Comparison of ENCODE assay signal across 2 cellular contexts in genomic region chr11:57434640-57435546, GRCh38.
TF ChIP-seq lines count a peak whose summit lies in the region.

No MANE protein-coding gene starts in this region.

TF ChIP-seq in K562, 482 proteins besides CTCF, POLR2A, EP300 and RAD21 (continued from another document):
- TF ChIP-seq HMBOX1 (IDR thresholded peaks at IDR 0.05) (peak; percentile 51; the same call in 1 of the 2 replicates), SMARCE1 (IDR thresholded peaks at IDR 0.05) (peak; percentile 35; the same call in 1 of the 2 replicates), TEAD4 (IDR thresholded peaks at IDR 0.05; ENCODE audit: low read length) (peak; percentile 45; the same call in 1 of the 2 replicates), TEAD4 (CRISPR knock-in tag; IDR thresholded peaks at IDR 0.05; ENCODE audit: borderline replicate concordance) (no peak), C11orf30 (IDR thresholded peaks at IDR 0.05; ENCODE audit: low read depth) (peak; percentile 36; the same call in 1 of the 2 replicates), RBBP5 (IDR thresholded peaks at IDR 0.05; ENCODE audit: borderline replicate concordance, insufficient read depth, low read length, poor library complexity, severe bottlenecking) (no peak), FOSL1 (tag; conservative IDR thresholded peaks at IDR 0.05) (peak; percentile 40; the same call in 1 of the 2 replicates), ZNF316 (IDR thresholded peaks at IDR 0.05) (peak; percentile 29; the same call in 1 of the 2 replicates)
TF ChIP-seq in K562: peak in this region for 18.

TF ChIP-seq in HepG2, 621 proteins besides CTCF, POLR2A, EP300 and RAD21 (continued from another document and continues in another):
- TF ChIP-seq CEBPB (IDR thresholded peaks at IDR 0.05; ENCODE audit: borderline replicate concordance, low read depth, low read length) (peak; percentile 100), SAP130 (CRISPR knock-in tag; IDR thresholded peaks at IDR 0.05; ENCODE audit: low read depth) (peak; percentile 83), HMGXB3 (CRISPR knock-in tag; IDR thresholded peaks at IDR 0.05; ENCODE audit: borderline replicate concordance) (0 out of 2 replicates have a peak, but pooled peaks have one; percentile 39), KDM1A (CRISPR knock-in tag; IDR thresholded peaks at IDR 0.05) (peak; percentile 69; the same call in 1 of the 2 replicates), TEAD3 (CRISPR knock-in tag; optimal IDR thresholded peaks at IDR 0.05; ENCODE audit: borderline replicate concordance) (peak; percentile 87), ZSCAN29 (CRISPR knock-in tag; conservative IDR thresholded peaks at IDR 0.05) (0 out of 2 replicates have a peak, but pooled peaks have one; percentile 46), GATAD1 (CRISPR knock-in tag; IDR thresholded peaks at IDR 0.05) (0 out of 2 replicates have a peak, but pooled peaks have one; percentile 25), MIER2 (CRISPR knock-in tag; IDR thresholded peaks at IDR 0.05) (peak; percentile 85), DPF2 (CRISPR knock-in tag; IDR thresholded peaks at IDR 0.05; ENCODE audit: borderline replicate concordance, low read depth) (peak; percentile 76), PCBP1 (IDR thresholded peaks at IDR 0.05; ENCODE audit: borderline replicate concordance, low read depth, low read length) (no peak), KDM2A (CRISPR knock-in tag; IDR thresholded peaks at IDR 0.05; ENCODE audit: borderline replicate concordance, low read depth) (no peak), BCL6 (CRISPR knock-in tag; IDR thresholded peaks at IDR 0.05) (peak; percentile 93), FOXP4 (CRISPR knock-in tag; IDR thresholded peaks at IDR 0.05) (peak; percentile 91), RFXANK (CRISPR knock-in tag; IDR thresholded peaks at IDR 0.05) (0 out of 2 replicates have a peak, but pooled peaks have one; percentile 44), KAT8 (CRISPR knock-in tag; IDR thresholded peaks at IDR 0.05) (peak; percentile 67; the same call in 1 of the 2 replicates), ATF2 (CRISPR knock-in tag; IDR thresholded peaks at IDR 0.05) (peak; percentile 63; the same call in 1 of the 2 replicates), ZKSCAN8 (CRISPR knock-in tag; IDR thresholded peaks at IDR 0.05; ENCODE audit: borderline replicate concordance) (peak; percentile 86), NR2F6 (IDR thresholded peaks at IDR 0.05) (peak; percentile 64), NR2F6 (CRISPR knock-in tag; IDR thresholded peaks at IDR 0.05) (peak; percentile 77; the same call in 1 of the 2 replicates), ZNF292 (CRISPR knock-in tag; IDR thresholded peaks at IDR 0.05; ENCODE audit: borderline replicate concordance, low read depth) (peak; percentile 65; the same call in 1 of the 2 replicates), CBX5 (CRISPR knock-in tag; IDR thresholded peaks at IDR 0.05; ENCODE audit: borderline replicate concordance) (peak; percentile 77; the same call in 1 of the 2 replicates), NBN (conservative IDR thresholded peaks at IDR 0.05) (no peak), MED1 (CRISPR knock-in tag; IDR thresholded peaks at IDR 0.05) (peak; percentile 89), SKI (IDR thresholded peaks at IDR 0.05; ENCODE audit: partially characterized antibody) (peak; percentile 88), JUND (CRISPR knock-in tag; IDR thresholded peaks at IDR 0.05) (peak; percentile 80; the same call in 1 of the 2 replicates), ZNF12 (CRISPR knock-in tag; IDR thresholded peaks at IDR 0.05) (peak; percentile 83), PRDM10 (CRISPR knock-in tag; IDR thresholded peaks at IDR 0.05; ENCODE audit: low read depth) (peak; percentile 54; the same call in 1 of the 2 replicates), PITX1 (CRISPR knock-in tag; IDR thresholded peaks at IDR 0.05) (peak; percentile 91), NCOA2 (CRISPR knock-in tag; IDR thresholded peaks at IDR 0.05) (peak; percentile 85), ZNF609 (CRISPR knock-in tag; IDR thresholded peaks at IDR 0.05; ENCODE audit: borderline replicate concordance) (peak; percentile 77; the same call in 1 of the 2 replicates), SP140L (CRISPR knock-in tag; IDR thresholded peaks at IDR 0.05; ENCODE audit: borderline replicate concordance) (0 out of 2 replicates have a peak, but pooled peaks have one; percentile 36), YEATS2 (CRISPR knock-in tag; IDR thresholded peaks at IDR 0.05; ENCODE audit: borderline replicate concordance) (peak; percentile 45; the same call in 1 of the 2 replicates), ZNF280D (CRISPR knock-in tag; IDR thresholded peaks at IDR 0.05) (peak; percentile 84)
